ENCODE assay signal across 1 cellular context in genomic region chr12:52083638-52083996, GRCh38.
TF ChIP-seq lines count a peak whose summit lies in the region.

No MANE protein-coding gene starts in this region.

TF ChIP-seq in IMR-90, 13 proteins besides CTCF, POLR2A, EP300 and RAD21:
- TF ChIP-seq MXI1 (IDR thresholded peaks at IDR 0.05; ENCODE audit: borderline replicate concordance, low read depth, low read length) (no peak), ELK1 (IDR thresholded peaks at IDR 0.05; ENCODE audit: borderline replicate concordance, low read depth, low read length) (no peak), NFE2L2 (IDR thresholded peaks at IDR 0.05; ENCODE audit: low read depth, low read length) (no peak), BHLHE40 (IDR thresholded peaks at IDR 0.05; ENCODE audit: low read depth, low read length) (no peak), CHD1 (IDR thresholded peaks at IDR 0.05; ENCODE audit: low read depth, low read length) (no peak), CEBPB (IDR thresholded peaks at IDR 0.05; ENCODE audit: low read depth, low read length) (no peak), SMC3 (IDR thresholded peaks at IDR 0.05; ENCODE audit: low read depth, low read length) (no peak), MAFK (IDR thresholded peaks at IDR 0.05; ENCODE audit: low read depth, low read length) (no peak), FOS (IDR thresholded peaks at IDR 0.05; ENCODE audit: low read depth, low read length) (no peak), MAZ (IDR thresholded peaks at IDR 0.05; ENCODE audit: borderline replicate concordance, low read depth, low read length) (no peak), RCOR1 (IDR thresholded peaks at IDR 0.05; ENCODE audit: insufficient replicate concordance, low read length) (no peak), RFX5 (IDR thresholded peaks at IDR 0.05; ENCODE audit: low read depth, low read length) (no peak)
- TF ChIP-seq, protein P1, sequence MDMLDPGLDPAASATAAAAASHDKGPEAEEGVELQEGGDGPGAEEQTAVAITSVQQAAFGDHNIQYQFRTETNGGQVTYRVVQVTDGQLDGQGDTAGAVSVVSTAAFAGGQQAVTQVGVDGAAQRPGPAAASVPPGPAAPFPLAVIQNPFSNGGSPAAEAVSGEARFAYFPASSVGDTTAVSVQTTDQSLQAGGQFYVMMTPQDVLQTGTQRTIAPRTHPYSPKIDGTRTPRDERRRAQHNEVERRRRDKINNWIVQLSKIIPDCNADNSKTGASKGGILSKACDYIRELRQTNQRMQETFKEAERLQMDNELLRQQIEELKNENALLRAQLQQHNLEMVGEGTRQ (IDR thresholded peaks at IDR 0.05; ENCODE audit: low read depth, low read length), result no peak
TF ChIP-seq in IMR-90: peak in this region for 0.
